ENCODE assay signal across 9 cellular contexts in the genomic region with DNA sequence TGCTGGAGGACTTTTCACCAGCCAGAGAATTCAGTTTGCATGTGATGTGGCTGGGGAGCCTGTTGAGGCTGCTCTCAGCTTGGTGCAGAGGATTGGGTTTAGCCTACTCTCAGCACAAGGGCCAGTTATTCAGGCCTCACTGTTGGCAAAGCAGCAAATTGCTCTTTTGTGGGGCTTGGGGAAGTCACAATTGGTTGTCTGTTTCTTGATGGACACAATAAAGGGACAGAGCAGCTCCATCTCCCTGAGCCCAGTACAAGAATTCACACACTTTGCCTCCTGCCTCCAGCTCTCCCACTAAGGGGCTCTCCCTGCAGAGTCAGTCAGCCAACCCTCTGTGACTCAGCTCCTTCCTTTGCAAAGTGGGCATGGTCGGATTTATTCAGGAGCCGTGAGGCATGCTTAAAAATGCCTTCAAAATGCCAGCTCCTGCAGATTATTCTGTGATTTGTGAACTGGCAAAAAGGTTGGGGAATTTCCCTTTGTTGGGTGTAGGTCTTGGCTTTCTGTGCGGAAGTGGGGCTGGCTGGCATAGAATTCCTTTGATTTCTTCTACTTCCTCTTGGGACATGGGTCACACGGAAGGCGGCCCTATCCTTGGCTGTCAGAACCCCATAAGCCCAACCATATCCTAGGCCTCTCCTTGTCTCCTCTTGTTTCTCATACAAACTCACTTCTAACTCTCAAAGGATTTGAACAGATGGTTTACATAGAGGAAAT.
DNase-seq lines count a peak whose midpoint lies in the region; ATAC-seq lines count a peak whose summit lies in the region.
"Had no signal": no experiment of that assay in that cellular context is flagged by ENCODE, and none has a peak within 500 bp of the region (broad histone marks: within the 10 kb centered on the region; RNA-seq: fewer than 3 reads in every experiment).

No MANE protein-coding gene starts in this region.

- ATAC-seq in HG03045 (IDR thresholded peaks at IDR 0.05; ENCODE audit: unreplicated experiment) (no peak), HG03432 (IDR thresholded peaks at IDR 0.05; ENCODE audit: unreplicated experiment) (no peak)

- DNase-seq in EL (peak; percentile 70), amniotic stem cell (lab: John Stamatoyannopoulos, UW) (peak; percentile 48), glomerular visceral epithelial cell (ENCODE audit: extremely low spot score) (peak; percentile 88), pulmonary artery endothelial cell (ENCODE audit: low read depth, low spot score) (peak; percentile 61), retina (no peak), T-helper 9 cell (no peak)
- DNase-seq: activated naive CD8-positive, alpha-beta T cell treated with anti-CD3 and anti-CD28 coated beads, Interleukin-2, amount 10 ng/mL, durations not matched to agents 7 days and 5 days had no signal

Comparison
In these comparisons a context has a peak if more than half of its experiments do, and no peak if none do; other contexts are left out.
1. DNase-seq: peak in EL (single experiment), amniotic stem cell (single experiment), glomerular visceral epithelial cell (single experiment) and pulmonary artery endothelial cell (single experiment); none in retina (single experiment) and T-helper 9 cell (single experiment).